Comparison of ENCODE assay signal across 8 cellular contexts in the genomic region with DNA sequence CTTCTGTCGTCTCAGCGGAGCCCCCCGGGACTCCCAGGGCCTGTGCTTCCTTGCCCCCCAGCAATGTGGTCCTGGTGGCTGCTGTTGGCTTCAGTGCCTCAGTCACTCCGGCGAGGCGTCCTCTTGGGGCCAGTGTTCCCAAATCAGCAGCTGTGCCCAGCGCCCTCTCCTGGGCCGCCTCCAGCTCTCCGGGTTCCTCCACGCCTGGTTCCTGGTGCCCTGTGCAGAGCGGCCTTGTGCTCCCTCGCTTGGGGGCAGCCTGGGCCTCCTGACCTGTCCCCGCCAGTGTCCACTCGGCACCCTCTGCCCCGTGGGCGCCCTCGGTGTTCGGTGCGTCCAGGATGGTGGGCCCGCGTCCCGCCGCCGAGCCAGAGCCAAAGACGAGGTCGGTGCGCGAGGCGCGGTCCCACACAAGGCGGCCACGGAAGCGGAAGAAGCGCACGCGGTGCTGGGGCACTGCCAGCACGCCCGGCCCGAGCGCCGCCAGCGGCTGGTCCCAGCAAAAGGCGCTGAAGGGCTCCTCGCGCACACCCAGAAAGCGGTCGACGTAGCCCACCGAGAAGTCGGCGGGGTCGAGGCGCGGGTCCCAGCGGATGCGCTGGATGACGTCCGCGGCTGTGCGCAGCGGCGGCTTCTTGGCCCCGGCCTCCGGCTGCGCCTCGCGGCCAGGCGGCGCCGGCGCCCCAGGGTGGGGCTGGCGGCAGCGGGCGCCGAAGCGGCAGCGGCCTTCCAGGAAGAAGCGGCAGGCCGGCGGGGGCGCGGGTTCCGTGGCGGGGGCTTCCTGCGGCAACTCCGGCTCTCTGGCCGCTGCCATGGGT. TPM values are rescaled to one million over a fixed set of nuclear protein-coding genes. Genes with fewer than 3 reads are reported as not detected.
A peak's percentile ranks its signal among the peaks of the same experiment; 100 is the strongest.
DNase-seq lines count a peak whose midpoint lies in the region; ATAC-seq and TF ChIP-seq lines count a peak whose summit lies in the region.

No MANE protein-coding gene starts in this region.

- peaks cover 31% of the 10 kb centered on the region for H3K4me1 Mint-ChIP-seq in nephron

- no peaks in the 10 kb centered on the region for H3K36me3 ChIP-seq in testis (ENCODE audit: low read depth, missing control alignments)

- intact Hi-C loops in testis (cut with DNase I; ENCODE audit: low total_unique reads): no loop called here

- peak overlapping the region in 2 of 3 experiments; percentile 14 to 95 for H3K27ac Mint-ChIP-seq in nephron

- H3K4me3 Mint-ChIP-seq in nephron: peak overlapping the region; percentile 67 to 68 (median 68)

- DNase-seq in NCI-H524 (lab: John Stamatoyannopoulos, UW): peak; percentile 60 to 70
- no peak for DNase-seq in NCI-H524 treated with DMSO at 0.1 percent for 48 hours (lab: John Stamatoyannopoulos, UW)
- peak; percentile 25 for DNase-seq in OCI-M2 (lab: John Stamatoyannopoulos, UW; ENCODE audit: unreplicated experiment)
- DNase-seq in activated T-helper 1 cell treated with anti-CD3 and anti-CD28 coated beads, Interleukin-2, amount 50 U/mL, for 16 hours (ENCODE audit: low read depth in 1 of 2, low spot score in 1 of 2): peak; percentile 39 to 49
- peak; percentile 58 for DNase-seq in fibroblast of peridontal ligament (ENCODE audit: extremely low read depth)
- peak; percentile 63 for DNase-seq in testis

- TF ChIP-seq POLR2A in testis (IDR thresholded peaks at IDR 0.05): no peak

- H3K36me3 Mint-ChIP-seq in nephron (ENCODE audit: low read depth): peaks cover 38% of the 10 kb centered on the region

- H3K27me3 Mint-ChIP-seq in nephron (ENCODE audit: low read depth): peaks cover 4% of the 10 kb centered on the region

- TF ChIP-seq CTCF in nephron (IDR thresholded peaks at IDR 0.05; ENCODE audit: unreplicated experiment in 3 of 3) (peak in 2 of 3 experiments; percentile 10), testis (IDR thresholded peaks at IDR 0.05) (no peak)

- 3% methylated on average over 12 to 76 of the region's 87 CpGs for WGBS in testis, 2 donors

- H3K27ac ChIP-seq in testis: peak overlapping the region; percentile 82 to 95

- no peaks in the 10 kb centered on the region for H3K27me3 ChIP-seq in testis

- no peaks in the 10 kb centered on the region for H3K9me3 ChIP-seq in testis

- H3K4me3 ChIP-seq in testis: peak overlapping the region; percentile 59 to 69

- peak; percentile 13 for ATAC-seq in HG03045 (IDR thresholded peaks at IDR 0.05; ENCODE audit: unreplicated experiment)

- H3K9me3 Mint-ChIP-seq in nephron: no peaks in the 10 kb centered on the region

- H3K4me1 ChIP-seq in testis: peaks cover 11% of the 10 kb centered on the region

RNA-seq across cellular contexts. Expression of gene LENG9, which starts 0.7 kb away (rescaled TPM):
- total RNA-seq in testis: 1 to 10 TPM; 5.6 to 5.8 TPM
- 1.9 TPM for polyA plus RNA-seq in testis (ENCODE audit: insufficient read depth, low read depth, low replicate concordance)

RNA-seq across cellular contexts. Expression of gene CDC42EP5, which starts 10.2 kb away (rescaled TPM):
- total RNA-seq in testis: 10 to 100 TPM; 10.2 to 11.9 TPM
- polyA plus RNA-seq in testis (ENCODE audit: insufficient read depth, low read depth, low replicate concordance): 7.8 TPM

RNA-seq across cellular contexts. Expression of gene LENG8, which starts 13.9 kb away (rescaled TPM):
- 100 to 1,000 TPM; 313 to 507 TPM for total RNA-seq in testis
- 167 TPM for polyA plus RNA-seq in testis (ENCODE audit: insufficient read depth, low read depth, low replicate concordance)

RNA-seq across cellular contexts. Expression of gene LAIR2, which starts 39.7 kb away (rescaled TPM):
- not detected for total RNA-seq in testis
- polyA plus RNA-seq in testis (ENCODE audit: insufficient read depth, low read depth, low replicate concordance): 0.65 TPM

RNA-seq across cellular contexts. Expression of gene TTYH1, which starts 47.7 kb away (rescaled TPM):
- total RNA-seq in testis: 100 to 1,000 TPM; 226 to 248 TPM
- polyA plus RNA-seq in testis (ENCODE audit: insufficient read depth, low read depth, low replicate concordance): 126 TPM

Comparison
In these comparisons a context has a peak if more than half of its experiments do, and no peak if none do; other contexts are left out.
1. CTCF ChIP-seq: peak in nephron (2 of 3); none in testis (0 of 3).